In genomic region chr15:78944669-78945407, GRCh38 we compare ENCODE assay signal across 8 cellular contexts. TPM values are rescaled to one million over a fixed set of nuclear protein-coding genes. Genes with fewer than 3 reads are reported as not detected.
DNase-seq lines count a peak whose midpoint lies in the region; ATAC-seq and TF ChIP-seq lines count a peak whose summit lies in the region.

TSS of gene CTSH (minus strand) at chr15:78945046. CDS start at chr15:78944981, 65 bp downstream.

- H3K27me3 ChIP-seq in BJ (ENCODE audit: control insufficient read depth, insufficient read depth, low read length) (peaks cover 5% of the 10 kb centered on the region), esophagus squamous epithelium (no peaks in the 10 kb centered on the region)
- no peaks in the 10 kb centered on the region for H3K27me3 ChIP-seq in naive thymus-derived CD4-positive, alpha-beta T cell (ENCODE audit: control insufficient read depth in 2 of 2, insufficient read depth in 2 of 2, low read length in 2 of 2)

- peak within 1 kb of the TSS; percentile 80 for H3K4me3 Mint-ChIP-seq in activated T-cell treated with anti-CD3 and anti-CD28 coated beads, Interleukin-2, amount 50 U/mL, for 4 hours
- peak within 1 kb of the TSS; percentile 59 to 89 (median 74) for H3K4me3 Mint-ChIP-seq in naive thymus-derived CD4-positive, alpha-beta T cell
- H3K4me3 Mint-ChIP-seq in stimulated activated memory B cell treated with anti-CD40 and anti-IgM and Interleukin-4, amounts not matched to agents 10 μg/mL and 1 μg/mL and 100 μg/mL, for 72 hours = peak within 1 kb of the TSS; percentile 98

- peak within 1 kb of the TSS; percentile 46 for H3K4me3 ChIP-seq in BJ (ENCODE audit: low read depth, low read length)
- peak within 1 kb of the TSS; percentile 38 to 79 (median 60) for H3K4me3 ChIP-seq in esophagus squamous epithelium
- peak within 1 kb of the TSS; percentile 60 for H3K4me3 ChIP-seq in naive thymus-derived CD4-positive, alpha-beta T cell (ENCODE audit: low read length)

- H3K9me3 Mint-ChIP-seq in activated T-cell treated with anti-CD3 and anti-CD28 coated beads, Interleukin-2, amount 50 U/mL, for 4 hours = no peaks in the 10 kb centered on the region
- H3K9me3 Mint-ChIP-seq in naive thymus-derived CD4-positive, alpha-beta T cell = no peaks in the 10 kb centered on the region
- H3K9me3 Mint-ChIP-seq in stimulated activated memory B cell treated with anti-CD40 and anti-IgM and Interleukin-4, amounts not matched to agents 10 μg/mL and 1 μg/mL and 100 μg/mL, for 72 hours = no peaks in the 10 kb centered on the region

- no peaks in the 10 kb centered on the region for H3K36me3 Mint-ChIP-seq in activated T-cell treated with anti-CD3 and anti-CD28 coated beads, Interleukin-2, amount 50 U/mL, for 4 hours (ENCODE audit: insufficient read depth)
- H3K36me3 Mint-ChIP-seq in naive thymus-derived CD4-positive, alpha-beta T cell = peaks cover 0 to 6% (median 0%) of the 10 kb centered on the region in 5 donors
- H3K36me3 Mint-ChIP-seq in stimulated activated memory B cell treated with anti-CD40 and anti-IgM and Interleukin-4, amounts not matched to agents 10 μg/mL and 1 μg/mL and 100 μg/mL, for 72 hours = peaks cover 32% of the 10 kb centered on the region

- H3K4me1 Mint-ChIP-seq in activated T-cell treated with anti-CD3 and anti-CD28 coated beads, Interleukin-2, amount 50 U/mL, for 4 hours (ENCODE audit: low read depth) = peaks cover 5% of the 10 kb centered on the region
- peaks cover 0 to 9% (median 7%) of the 10 kb centered on the region in 7 donors for H3K4me1 Mint-ChIP-seq in naive thymus-derived CD4-positive, alpha-beta T cell
- H3K4me1 Mint-ChIP-seq in stimulated activated memory B cell treated with anti-CD40 and anti-IgM and Interleukin-4, amounts not matched to agents 10 μg/mL and 1 μg/mL and 100 μg/mL, for 72 hours = peaks cover 27% of the 10 kb centered on the region

- peak; percentile 69 for ATAC-seq in HG03460 (IDR thresholded peaks at IDR 0.05; ENCODE audit: unreplicated experiment)
- ATAC-seq in activated T-cell treated with anti-CD3 and anti-CD28 coated beads, Interleukin-2, amount 50 U/mL, for 4 hours = peak; percentile 89 to 94
- ATAC-seq in naive thymus-derived CD4-positive, alpha-beta T cell = peak; percentile 93
- ATAC-seq in stimulated activated memory B cell treated with anti-CD40 and anti-IgM and Interleukin-4, amounts not matched to agents 10 μg/mL and 1 μg/mL and 100 μg/mL, for 72 hours = peak; percentile 91

- H3K9me3 ChIP-seq in esophagus squamous epithelium = no peaks in the 10 kb centered on the region
- no peaks in the 10 kb centered on the region for H3K9me3 ChIP-seq in naive thymus-derived CD4-positive, alpha-beta T cell (ENCODE audit: control insufficient read depth in 2 of 3, low read length in 3 of 3)

- no peaks in the 10 kb centered on the region for H3K36me3 ChIP-seq in BJ (ENCODE audit: control insufficient read depth, insufficient read depth, low read length)
- no peaks in the 10 kb centered on the region for H3K36me3 ChIP-seq in esophagus squamous epithelium
- H3K36me3 ChIP-seq in naive thymus-derived CD4-positive, alpha-beta T cell (ENCODE audit: control insufficient read depth in 2 of 3, insufficient read depth in 3 of 3, low read length in 3 of 3) = no peaks in the 10 kb centered on the region

- peaks cover 2% of the 10 kb centered on the region for H3K27me3 Mint-ChIP-seq in activated T-cell treated with anti-CD3 and anti-CD28 coated beads, Interleukin-2, amount 50 U/mL, for 4 hours (ENCODE audit: low read depth)
- peaks cover 0 to 37% (median 5%) of the 10 kb centered on the region in 5 donors for H3K27me3 Mint-ChIP-seq in naive thymus-derived CD4-positive, alpha-beta T cell
- H3K27me3 Mint-ChIP-seq in stimulated activated memory B cell treated with anti-CD40 and anti-IgM and Interleukin-4, amounts not matched to agents 10 μg/mL and 1 μg/mL and 100 μg/mL, for 72 hours = no peaks in the 10 kb centered on the region

- TF ChIP-seq CTCF in BJ (IDR thresholded peaks at IDR 0.05; ENCODE audit: insufficient read depth, low read depth, low read length) (no peak), esophagus squamous epithelium (IDR thresholded peaks at IDR 0.05) (no peak)

- H3K27ac Mint-ChIP-seq in naive thymus-derived CD4-positive, alpha-beta T cell = peak within 1 kb of the TSS in 1 of 9 donors; percentile 52
- H3K27ac Mint-ChIP-seq in stimulated activated memory B cell treated with anti-CD40 and anti-IgM and Interleukin-4, amounts not matched to agents 10 μg/mL and 1 μg/mL and 100 μg/mL, for 72 hours = peak within 1 kb of the TSS; percentile 93

- peak in 2 of 4 donors; percentile 19 to 69 for TF ChIP-seq POLR2A in esophagus squamous epithelium (IDR thresholded peaks at IDR 0.05)

- WGBS in esophagus squamous epithelium, 2 donors = 0 to 8% methylated on average over 7 to 17 of the region's 71 CpGs

- DNase-seq in BJ (ENCODE audit: low read depth) = no peak
- DNase-seq in GM19240 (ENCODE audit: insufficient read length, low spot score) = peak; percentile 57
- peak; percentile 34 for DNase-seq in NOMO-1 treated with dmso at 0.1 percent for 144 hours (lab: John Stamatoyannopoulos, UW; ENCODE audit: unreplicated experiment)
- peak; percentile 70 for DNase-seq in activated T-cell treated with anti-CD3 and anti-CD28 coated beads, Interleukin-2, amount 50 U/mL, for 4 hours
- DNase-seq in esophagus squamous epithelium (lab: John Stamatoyannopoulos, UW) = no peak
- peak; percentile 30 to 80 (median 60) for DNase-seq in naive thymus-derived CD4-positive, alpha-beta T cell

- intact Hi-C loops in esophagus squamous epithelium (cut with DNase I) = no loop called here
- intact Hi-C loops in naive thymus-derived CD4-positive, alpha-beta T cell (cut with micrococcal nuclease) = loop anchor here in 1 of 2 donors (2.0 to 5.0 kb wide), 2 partner anchors 32 to 72 kb away; partner anchors contain the start of gene MORF4L1

- H3K4me1 ChIP-seq in esophagus squamous epithelium = peaks cover 5 to 33% (median 18%) of the 10 kb centered on the region in 3 donors
- H3K4me1 ChIP-seq in naive thymus-derived CD4-positive, alpha-beta T cell (ENCODE audit: control insufficient read depth in 2 of 2, insufficient read depth in 2 of 2, low read length in 2 of 2) = peaks cover 0 to 6% of the 10 kb centered on the region in 2 donors

- POLR2A ChIA-PET in BJ (lab: Charles Lee) = no interaction called here
- POLR2A ChIA-PET in naive thymus-derived CD4-positive, alpha-beta T cell (lab: Charles Lee) = no interaction called here

- CTCF ChIA-PET in BJ (lab: Yijun Ruan, JAX) = interaction anchor here (1.1 kb wide), 1 partner anchor 240 kb away, joined by 3 read pairs; no protein-coding TSS in a partner anchor
- CTCF ChIA-PET in naive thymus-derived CD4-positive, alpha-beta T cell (lab: Charles Lee) = no interaction called here

- H3K27ac ChIP-seq in esophagus squamous epithelium = peak within 1 kb of the TSS; percentile 59 to 80 (median 65)
- no peak within 1 kb of the TSS for H3K27ac ChIP-seq in naive thymus-derived CD4-positive, alpha-beta T cell (ENCODE audit: low read depth, low read length)

RNA-seq across cellular contexts. Expression of gene CTSH, which starts in this region (rescaled TPM):
- polyA plus RNA-seq in BJ (2011; rRNA removed) = 30.9 and 40.2 TPM in 2 replicates
- 7.5 and 10.2 TPM in 2 replicates for polyA minus RNA-seq in BJ (2011; rRNA and poly(A)+ RNA removed)
- 10 to 100 TPM in 2 of 3 donors, 1 to 10 TPM in 1; 6.6 to 23.7 (median 16.4) TPM for total RNA-seq in activated T-cell treated with anti-CD3 and anti-CD28 coated beads, Interleukin-2, amount 50 U/mL, for 4 hours
- total RNA-seq in esophagus squamous epithelium = 100 to 1,000 TPM in 2 of 4 donors, 10 to 100 TPM in 2; 19.7 to 115 (median 69.6) TPM
- total RNA-seq in naive thymus-derived CD4-positive, alpha-beta T cell = 10 to 100 TPM in 3 of 5 experiments, 1 to 10 TPM in 2; 8.4 to 98.4 (median 10.4) TPM
- polyA plus RNA-seq in naive thymus-derived CD4-positive, alpha-beta T cell = 10 to 100 TPM; 11.4 to 12.2 TPM

Comparison
In these comparisons a context has a peak if more than half of its experiments do, and no peak if none do; other contexts are left out.
1. DNase-seq: peak in GM19240 (single experiment), NOMO-1 treated with dmso at 0.1 percent for 144 hours (single experiment), activated T-cell treated with anti-CD3 and anti-CD28 coated beads, Interleukin-2, amount 50 U/mL, for 4 hours (single experiment) and naive thymus-derived CD4-positive, alpha-beta T cell (9 of 9); none in BJ (single experiment) and esophagus squamous epithelium (single experiment).
2. Peak in every context shown above with its lines, with median percentiles within 50 percentile points of each other: H3K4me3 ChIP-seq, ATAC-seq and H3K4me3 Mint-ChIP-seq.